In the genomic region with DNA sequence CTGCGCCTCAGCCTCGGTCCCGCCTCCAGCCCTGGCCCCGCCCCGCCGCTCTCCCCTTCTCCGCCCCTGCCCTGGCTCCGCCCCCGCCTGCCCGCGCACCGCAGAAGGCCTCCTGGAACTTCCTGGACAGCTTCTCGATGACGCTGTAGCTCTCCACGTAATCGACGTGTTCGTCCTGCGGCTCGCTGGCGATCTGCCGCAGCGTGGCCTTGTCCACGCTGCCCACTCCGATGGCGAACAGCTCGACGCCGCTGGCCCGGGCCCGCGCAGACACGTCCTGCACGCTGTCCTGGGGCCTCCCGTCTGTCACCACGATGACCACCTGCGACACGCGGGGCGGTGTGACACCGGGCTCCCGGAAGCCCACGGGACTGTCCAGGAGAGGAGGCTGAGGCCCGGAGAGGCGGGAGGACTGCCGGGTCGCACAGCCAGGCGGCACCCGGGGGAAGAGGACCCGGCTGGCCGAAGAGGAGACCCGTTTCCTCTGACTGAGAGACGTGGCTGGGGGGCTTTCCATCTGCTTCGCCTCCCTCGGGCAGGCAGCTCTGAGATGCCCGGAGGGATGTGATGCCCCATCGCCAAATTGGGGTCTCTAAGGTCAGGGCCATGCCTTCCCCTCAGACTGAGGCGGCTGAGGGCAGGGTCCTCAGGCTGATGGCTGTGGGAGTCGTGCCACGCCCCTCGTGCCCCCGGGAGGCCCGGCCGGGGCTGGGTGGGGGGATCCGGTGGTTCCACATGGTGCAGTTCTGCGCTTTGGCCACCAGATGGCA, we compare ENCODE assay signal across 1 cellular context.
A peak's percentile ranks its signal among the peaks of the same experiment; 100 is the strongest.
TF ChIP-seq lines count a peak whose summit lies in the region.

No MANE protein-coding gene starts in this region.

TF ChIP-seq in WTC11, 78 proteins besides CTCF, POLR2A, EP300 and RAD21 (continued from another document):
- TF ChIP-seq, protein P1, sequence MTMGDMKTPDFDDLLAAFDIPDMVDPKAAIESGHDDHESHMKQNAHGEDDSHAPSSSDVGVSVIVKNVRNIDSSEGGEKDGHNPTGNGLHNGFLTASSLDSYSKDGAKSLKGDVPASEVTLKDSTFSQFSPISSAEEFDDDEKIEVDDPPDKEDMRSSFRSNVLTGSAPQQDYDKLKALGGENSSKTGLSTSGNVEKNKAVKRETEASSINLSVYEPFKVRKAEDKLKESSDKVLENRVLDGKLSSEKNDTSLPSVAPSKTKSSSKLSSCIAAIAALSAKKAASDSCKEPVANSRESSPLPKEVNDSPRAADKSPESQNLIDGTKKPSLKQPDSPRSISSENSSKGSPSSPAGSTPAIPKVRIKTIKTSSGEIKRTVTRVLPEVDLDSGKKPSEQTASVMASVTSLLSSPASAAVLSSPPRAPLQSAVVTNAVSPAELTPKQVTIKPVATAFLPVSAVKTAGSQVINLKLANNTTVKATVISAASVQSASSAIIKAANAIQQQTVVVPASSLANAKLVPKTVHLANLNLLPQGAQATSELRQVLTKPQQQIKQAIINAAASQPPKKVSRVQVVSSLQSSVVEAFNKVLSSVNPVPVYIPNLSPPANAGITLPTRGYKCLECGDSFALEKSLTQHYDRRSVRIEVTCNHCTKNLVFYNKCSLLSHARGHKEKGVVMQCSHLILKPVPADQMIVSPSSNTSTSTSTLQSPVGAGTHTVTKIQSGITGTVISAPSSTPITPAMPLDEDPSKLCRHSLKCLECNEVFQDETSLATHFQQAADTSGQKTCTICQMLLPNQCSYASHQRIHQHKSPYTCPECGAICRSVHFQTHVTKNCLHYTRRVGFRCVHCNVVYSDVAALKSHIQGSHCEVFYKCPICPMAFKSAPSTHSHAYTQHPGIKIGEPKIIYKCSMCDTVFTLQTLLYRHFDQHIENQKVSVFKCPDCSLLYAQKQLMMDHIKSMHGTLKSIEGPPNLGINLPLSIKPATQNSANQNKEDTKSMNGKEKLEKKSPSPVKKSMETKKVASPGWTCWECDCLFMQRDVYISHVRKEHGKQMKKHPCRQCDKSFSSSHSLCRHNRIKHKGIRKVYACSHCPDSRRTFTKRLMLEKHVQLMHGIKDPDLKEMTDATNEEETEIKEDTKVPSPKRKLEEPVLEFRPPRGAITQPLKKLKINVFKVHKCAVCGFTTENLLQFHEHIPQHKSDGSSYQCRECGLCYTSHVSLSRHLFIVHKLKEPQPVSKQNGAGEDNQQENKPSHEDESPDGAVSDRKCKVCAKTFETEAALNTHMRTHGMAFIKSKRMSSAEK (CRISPR knock-in tag; IDR thresholded peaks at IDR 0.05; ENCODE audit: borderline replicate concordance) = no peak
- TF ChIP-seq, protein P2, sequence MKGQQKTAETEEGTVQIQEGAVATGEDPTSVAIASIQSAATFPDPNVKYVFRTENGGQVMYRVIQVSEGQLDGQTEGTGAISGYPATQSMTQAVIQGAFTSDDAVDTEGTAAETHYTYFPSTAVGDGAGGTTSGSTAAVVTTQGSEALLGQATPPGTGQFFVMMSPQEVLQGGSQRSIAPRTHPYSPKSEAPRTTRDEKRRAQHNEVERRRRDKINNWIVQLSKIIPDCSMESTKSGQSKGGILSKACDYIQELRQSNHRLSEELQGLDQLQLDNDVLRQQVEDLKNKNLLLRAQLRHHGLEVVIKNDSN (CRISPR knock-in tag; IDR thresholded peaks at IDR 0.05) = no peak
- TF ChIP-seq CREM (CRISPR knock-in tag; IDR thresholded peaks at IDR 0.05) = 0 out of 2 replicates have a peak, but pooled peaks have one; percentile 31
- TF ChIP-seq NR2C2 (CRISPR knock-in tag; IDR thresholded peaks at IDR 0.05) = peak; percentile 37; the same call in 1 of the 2 replicates
